In genomic region chr1:9248341-9249262, GRCh38 we compare ENCODE assay signal across 16 cellular contexts. TPM values are rescaled to one million over a fixed set of nuclear protein-coding genes. Genes with fewer than 3 reads are reported as not detected.
DNase-seq lines count a peak whose midpoint lies in the region; ATAC-seq and TF ChIP-seq lines count a peak whose summit lies in the region.
"Had no signal": no experiment of that assay in that cellular context is flagged by ENCODE, and none has a peak within 500 bp of the region (broad histone marks: within the 10 kb centered on the region; RNA-seq: fewer than 3 reads in every experiment).

No MANE protein-coding gene starts in this region.

- peaks cover 37% of the 10 kb centered on the region; the same call in 1 of the 2 replicates for H4K20me1 ChIP-seq in BLaER1

- peak overlapping the region; percentile 43 for H3K27ac Mint-ChIP-seq in activated T-helper 2 cell treated with anti-CD3 and anti-CD28 coated beads, Interferon-gamma antibody, Interleukin-2, Interleukin-4, amounts not matched to agents 10 μg/mL and 5 μg/mL and 100 μg/mL, durations not matched to agents 14 hours and 24 hours and 36 hours
- H3K27ac Mint-ChIP-seq: activated naive CD4-positive, alpha-beta T cell treated with anti-CD3 and anti-CD28 coated beads for 36 hours had no signal

- peaks cover 26% of the 10 kb centered on the region for H3K4me1 Mint-ChIP-seq in activated T-helper 2 cell treated with anti-CD3 and anti-CD28 coated beads, Interferon-gamma antibody, Interleukin-2, Interleukin-4, amounts not matched to agents 10 μg/mL and 5 μg/mL and 100 μg/mL, durations not matched to agents 14 hours and 24 hours and 36 hours (ENCODE audit: low read depth)

- H3K9me3 ChIP-seq in BLaER1 = no peaks in the 10 kb centered on the region
- no peaks in the 10 kb centered on the region for H3K9me3 ChIP-seq in psoas muscle
- H3K9me3 ChIP-seq: colonic mucosa had no signal

- no peak overlapping the region for H3K4me3 ChIP-seq in BLaER1
- H3K4me3 ChIP-seq in psoas muscle = peak overlapping the region; percentile 36
- H3K4me3 ChIP-seq: colonic mucosa had no signal

- H3K9ac ChIP-seq in BLaER1 = no peak overlapping the region

- H3K4me3 Mint-ChIP-seq in activated T-helper 2 cell treated with anti-CD3 and anti-CD28 coated beads, Interferon-gamma antibody, Interleukin-2, Interleukin-4, amounts not matched to agents 10 μg/mL and 5 μg/mL and 100 μg/mL, durations not matched to agents 14 hours and 24 hours and 36 hours (ENCODE audit: low read depth) = no peak overlapping the region
- H3K4me3 Mint-ChIP-seq: activated naive CD4-positive, alpha-beta T cell treated with anti-CD3 and anti-CD28 coated beads for 36 hours; immature natural killer cell had no signal

- H3K4me1 ChIP-seq in BLaER1 = peaks cover 38% of the 10 kb centered on the region
- H3K4me1 ChIP-seq in psoas muscle = peaks cover 97% of the 10 kb centered on the region

- peaks cover 55% of the 10 kb centered on the region for H3K36me3 ChIP-seq in BLaER1
- H3K36me3 ChIP-seq in psoas muscle (ENCODE audit: insufficient read depth in 1 of 2, low read depth in 1 of 2) = peaks cover 0 to 28% of the 10 kb centered on the region in 2 donors
- H3K36me3 ChIP-seq: colonic mucosa had no signal

- no peak overlapping the region for H3K4me2 ChIP-seq in BLaER1

- H3K27ac ChIP-seq in BLaER1 = peak overlapping the region; percentile 30; the same call in 1 of the 2 replicates
- peak overlapping the region; percentile 90 for H3K27ac ChIP-seq in psoas muscle
- H3K27ac ChIP-seq: colonic mucosa, RWPE1 had no signal

- peak in 2 of 4 donors; percentile 5 to 19 for ATAC-seq in psoas muscle
- ATAC-seq in GM21717 (IDR thresholded peaks at IDR 0.05; ENCODE audit: unreplicated experiment) = no peak
- ATAC-seq in GM19395 (IDR thresholded peaks at IDR 0.05; ENCODE audit: unreplicated experiment) = no peak

- H3K36me3 Mint-ChIP-seq in activated T-helper 2 cell treated with anti-CD3 and anti-CD28 coated beads, Interferon-gamma antibody, Interleukin-2, Interleukin-4, amounts not matched to agents 10 μg/mL and 5 μg/mL and 100 μg/mL, durations not matched to agents 14 hours and 24 hours and 36 hours (ENCODE audit: low read depth) = peaks cover 31% of the 10 kb centered on the region

- WGBS in psoas muscle, 3 donors = 32 to 54% (median 35%) methylated on average over 20 to 21 of the region's 21 CpGs

- H3K27me3 Mint-ChIP-seq in activated T-helper 2 cell treated with anti-CD3 and anti-CD28 coated beads, Interferon-gamma antibody, Interleukin-2, Interleukin-4, amounts not matched to agents 10 μg/mL and 5 μg/mL and 100 μg/mL, durations not matched to agents 14 hours and 24 hours and 36 hours (ENCODE audit: low read depth) = no peaks in the 10 kb centered on the region
- H3K27me3 Mint-ChIP-seq: IgD-negative memory B cell, naive B cell had no signal

- DNase-seq in activated T-helper 2 cell treated with anti-CD3 and anti-CD28 coated beads, Interferon-gamma antibody, Interleukin-2, Interleukin-4, amounts not matched to agents 10 μg/mL and 5 μg/mL and 100 μg/mL, durations not matched to agents 14 hours and 24 hours and 36 hours (ENCODE audit: low spot score) = no peak
- DNase-seq in islet precursor cell (peak; percentile 46), psoas muscle (peak in 1 of 2 donors; percentile 32), NAMALWA (ENCODE audit: low spot score) (no peak), activated gamma-delta T cell (lab: John Stamatoyannopoulos, UW) (no peak)
- DNase-seq: activated naive CD4-positive, alpha-beta T cell treated with anti-CD3 and anti-CD28 coated beads for 36 hours; immature natural killer cell; naive B cell; NCI-H1417; NCI-H526 treated with DMSO at 0.1 percent for 48 hours had no signal

- H3K27me3 ChIP-seq in BLaER1 = no peaks in the 10 kb centered on the region
- H3K27me3 ChIP-seq in psoas muscle (ENCODE audit: insufficient read depth in 3 of 3, low read length in 2 of 3) = no peaks in the 10 kb centered on the region
- H3K27me3 ChIP-seq: colonic mucosa had no signal

- H3K9me3 Mint-ChIP-seq in activated T-helper 2 cell treated with anti-CD3 and anti-CD28 coated beads, Interferon-gamma antibody, Interleukin-2, Interleukin-4, amounts not matched to agents 10 μg/mL and 5 μg/mL and 100 μg/mL, durations not matched to agents 14 hours and 24 hours and 36 hours = no peaks in the 10 kb centered on the region
- H3K9me3 Mint-ChIP-seq: activated naive CD4-positive, alpha-beta T cell treated with anti-CD3 and anti-CD28 coated beads for 36 hours; IgD-negative memory B cell; immature natural killer cell; naive B cell had no signal

- intact Hi-C loops in activated T-helper 2 cell treated with anti-CD3 and anti-CD28 coated beads, Interferon-gamma antibody, Interleukin-2, Interleukin-4, amounts not matched to agents 10 μg/mL and 5 μg/mL and 100 μg/mL, durations not matched to agents 14 hours and 24 hours and 36 hours (cut with micrococcal nuclease) = no loop called here
- intact Hi-C loops in psoas muscle (cut with DNase I) = no loop called here

- no peak for TF ChIP-seq CTCF in psoas muscle (IDR thresholded peaks at IDR 0.05)

RNA-seq across cellular contexts. Expression of gene H6PD, which starts 14.0 kb away (rescaled TPM):
- 27.1 and 28.0 TPM in 2 replicates for total RNA-seq in activated T-helper 2 cell treated with anti-CD3 and anti-CD28 coated beads, Interferon-gamma antibody, Interleukin-2, Interleukin-4, amounts not matched to agents 10 μg/mL and 5 μg/mL and 100 μg/mL, durations not matched to agents 14 hours and 24 hours and 36 hours
- total RNA-seq in psoas muscle = 10 to 100 TPM; 21.0 to 56.8 (median 37.0) TPM
- 10 to 100 TPM in 2 of 3 donors, 1 to 10 TPM in 1; 5.8 to 23.4 (median 14.9) TPM for polyA plus RNA-seq in psoas muscle

RNA-seq across cellular contexts. Expression of gene SPSB1, which starts 44.1 kb away (rescaled TPM):
- total RNA-seq in activated T-helper 2 cell treated with anti-CD3 and anti-CD28 coated beads, Interferon-gamma antibody, Interleukin-2, Interleukin-4, amounts not matched to agents 10 μg/mL and 5 μg/mL and 100 μg/mL, durations not matched to agents 14 hours and 24 hours and 36 hours = 7.1 and 7.5 TPM in 2 replicates
- total RNA-seq in psoas muscle = 10 to 100 TPM; 12.0 to 60.7 (median 42.1) TPM
- polyA plus RNA-seq in psoas muscle = 10 to 100 TPM; 22.9 to 46.2 (median 28.6) TPM
